Comparison of ENCODE assay signal across 11 cellular contexts in genomic region chr13:110471156-110471832, GRCh38.
DNase-seq lines count a peak whose midpoint lies in the region; ATAC-seq and TF ChIP-seq lines count a peak whose summit lies in the region.
"Had no signal": no experiment of that assay in that cellular context is flagged by ENCODE, and none has a peak within 500 bp of the region (broad histone marks: within the 10 kb centered on the region; RNA-seq: fewer than 3 reads in every experiment).

No MANE protein-coding gene starts in this region.

- no peak overlapping the region for H3K4me2 ChIP-seq in MM.1S (ENCODE audit: low read depth, low read length)

- H3F3A ChIP-seq in MM.1S (ENCODE audit: insufficient read depth, low read length), result no peaks in the 10 kb centered on the region

- no peaks in the 10 kb centered on the region for H3K27me3 ChIP-seq in MM.1S (replicated peaks; ENCODE audit: insufficient read depth, low read length)
- H3K27me3 ChIP-seq: SJSA1 had no signal

- no peaks in the 10 kb centered on the region for H3K9me3 ChIP-seq in MM.1S (replicated peaks; ENCODE audit: insufficient read depth, low read length)
- H3K9me3 ChIP-seq: SJSA1 had no signal

- TF ChIP-seq CTCF in choroid plexus epithelial cell (conservative IDR thresholded peaks at IDR 0.05; ENCODE audit: low read depth, low read length) (no peak), MM.1S (IDR thresholded peaks at IDR 0.05; ENCODE audit: low read length) (no peak)

- H3K36me3 ChIP-seq in MM.1S (replicated peaks; ENCODE audit: insufficient read depth, low read length), result no peaks in the 10 kb centered on the region

- H3K27ac ChIP-seq in MM.1S (ENCODE audit: low read length), result no peak overlapping the region
- H3K27ac ChIP-seq: SJSA1 had no signal

- H3K4me3 ChIP-seq in GM08714 (ENCODE audit: low read length) (peak overlapping the region; percentile 12; the same call in 1 of the 2 replicates), choroid plexus epithelial cell (ENCODE audit: low read depth, low read length) (no peak overlapping the region), MM.1S (ENCODE audit: low read length) (no peak overlapping the region)
- H3K4me3 ChIP-seq: SJSA1 had no signal

- ATAC-seq in GM19438 (IDR thresholded peaks at IDR 0.05; ENCODE audit: low read depth, unreplicated experiment), result peak; percentile 45
- ATAC-seq in HG03095 (IDR thresholded peaks at IDR 0.05; ENCODE audit: unreplicated experiment), result peak; percentile 34

- DNase-seq in choroid plexus epithelial cell (ENCODE audit: low read depth) (peak; percentile 33), MM.1S (no peak), NCI-H1436 (lab: John Stamatoyannopoulos, UW) (no peak), A172 (ENCODE audit: low spot score) (no peak), NCI-H510A treated with DMSO at 0.1 percent for 48 hours (lab: John Stamatoyannopoulos, UW) (no peak)
- DNase-seq: activated gamma-delta T cell treated with Interleukin-2 at 50 U/mL for 16 hours; stimulated activated naive CD4-positive, alpha-beta T cell treated with Interleukin-2 at 50 U/mL for 16 hours had no signal

- no peaks in the 10 kb centered on the region for H3K79me2 ChIP-seq in MM.1S (ENCODE audit: low read length)

- no peak overlapping the region for H2AFZ ChIP-seq in MM.1S (ENCODE audit: low read length)

- H4K20me1 ChIP-seq in MM.1S (ENCODE audit: insufficient read depth, low read length), result no peaks in the 10 kb centered on the region

- no peaks in the 10 kb centered on the region; the same call in 1 of the 2 replicates for H3K4me1 ChIP-seq in MM.1S (ENCODE audit: low read length)

- H3K9me2 ChIP-seq in MM.1S (replicated peaks; ENCODE audit: insufficient read depth, low read length), result no peaks in the 10 kb centered on the region

- H3K9ac ChIP-seq in MM.1S (ENCODE audit: low read length), result no peak overlapping the region
